In the genomic region with DNA sequence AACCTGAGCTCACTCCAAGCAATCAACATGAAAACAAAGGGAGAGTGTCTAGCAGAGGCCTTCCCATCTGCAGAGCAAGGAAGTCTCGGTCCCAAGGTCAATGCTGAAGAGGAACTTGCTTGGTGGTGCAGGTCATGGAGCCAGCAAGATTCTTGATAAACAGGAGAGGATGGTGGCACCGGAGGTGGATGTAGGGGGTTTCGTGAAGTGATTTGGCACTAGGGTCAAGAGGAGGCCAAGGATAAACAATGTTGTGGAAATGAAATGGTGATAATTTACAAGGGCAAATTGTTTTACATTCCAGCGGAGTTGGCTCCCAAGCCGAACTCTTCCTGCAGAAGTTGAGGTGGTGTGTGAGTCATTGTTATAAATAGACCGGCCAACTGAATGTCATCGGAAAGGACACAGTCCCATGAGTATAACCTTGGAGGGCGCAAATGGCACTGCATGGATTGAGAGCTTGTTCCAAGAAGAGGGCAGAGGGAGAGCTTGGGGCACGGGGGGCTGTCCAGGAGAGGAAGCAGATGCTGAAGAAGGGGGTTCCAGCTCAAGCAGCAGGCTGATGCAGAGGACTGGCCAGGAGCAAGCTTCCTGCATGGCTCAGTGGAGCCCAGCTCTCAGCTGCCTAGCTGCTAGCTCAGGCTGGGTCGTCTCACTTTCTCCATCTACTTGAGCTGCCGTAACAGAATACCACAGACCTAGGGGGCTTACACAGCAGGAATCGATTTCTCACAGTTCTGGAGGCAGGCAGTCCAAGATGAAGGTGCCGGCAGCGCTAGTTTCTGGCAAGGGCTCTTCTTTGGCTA, we compare ENCODE assay signal across 12 cellular contexts.
DNase-seq lines count a peak whose midpoint lies in the region; ATAC-seq and TF ChIP-seq lines count a peak whose summit lies in the region.
"Had no signal": no experiment of that assay in that cellular context is flagged by ENCODE, and none has a peak within 500 bp of the region (broad histone marks: within the 10 kb centered on the region; RNA-seq: fewer than 3 reads in every experiment).

No MANE protein-coding gene starts in this region.

- H4K20me1 ChIP-seq in HCT116 (ENCODE audit: insufficient read depth) (no peaks in the 10 kb centered on the region), smooth muscle cell (ENCODE audit: low read depth) (no peaks in the 10 kb centered on the region)

- no peak for TF ChIP-seq POLR2A in HCT116 (IDR thresholded peaks at IDR 0.05; ENCODE audit: borderline replicate concordance, extremely low read depth, insufficient read depth, insufficient read length)
- TF ChIP-seq POLR2A in adrenal gland (IDR thresholded peaks at IDR 0.05) = no peak
- TF ChIP-seq POLR2A in testis (IDR thresholded peaks at IDR 0.05) = no peak
- no peak for TF ChIP-seq POLR2A in ovary (IDR thresholded peaks at IDR 0.05)

- POLR2A ChIA-PET in HCT116 (lab: Charles Lee) = no interaction called here

- H3K9me3 ChIP-seq in HCT116 (ENCODE audit: control insufficient read depth in 1 of 2, insufficient read depth in 1 of 2, low read depth in 1 of 2, low read length in 2 of 2) = no peaks in the 10 kb centered on the region
- H3K9me3 ChIP-seq in adrenal gland (replicated peaks in 1 of 3) = no peaks in the 10 kb centered on the region
- H3K9me3 ChIP-seq in left ventricle myocardium inferior (replicated peaks) = no peaks in the 10 kb centered on the region
- H3K9me3 ChIP-seq in smooth muscle cell (replicated peaks; ENCODE audit: low read depth) = no peaks in the 10 kb centered on the region
- no peaks in the 10 kb centered on the region for H3K9me3 ChIP-seq in testis
- no peaks in the 10 kb centered on the region for H3K9me3 ChIP-seq in ovary

- intact Hi-C loops in HCT116 (cut with micrococcal nuclease) (no loop called here), adrenal gland (cut with DNase I) (no loop called here), left ventricle myocardium inferior (cut with micrococcal nuclease) (no loop called here), testis (cut with DNase I; ENCODE audit: low total_unique reads) (no loop called here), ovary (cut with DNase I) (no loop called here)

- H3K4me3 ChIP-seq in HCT116 (replicated peaks in 1 of 2; ENCODE audit: low read depth in 1 of 2, low read length in 2 of 2) = no peak overlapping the region
- no peak overlapping the region for H3K4me3 ChIP-seq in adrenal gland
- H3K4me3 ChIP-seq in left ventricle myocardium inferior = no peak overlapping the region
- H3K4me3 ChIP-seq in smooth muscle cell = no peak overlapping the region
- no peak overlapping the region for H3K4me3 ChIP-seq in testis
- no peak overlapping the region for H3K4me3 ChIP-seq in ovary
- H3K4me3 ChIP-seq: GM23338 had no signal

- no peaks in the 10 kb centered on the region for H3K79me2 ChIP-seq in HCT116 (ENCODE audit: insufficient read depth, low read length)
- no peaks in the 10 kb centered on the region for H3K79me2 ChIP-seq in smooth muscle cell (ENCODE audit: low read depth)

- H3K4me1 ChIP-seq in HCT116 (ENCODE audit: control insufficient read depth in 1 of 2, insufficient read depth in 2 of 2, low read length in 2 of 2) (peaks cover 3 to 22% of the 10 kb centered on the region in 2 experiments; a peak in 3 of 4 replicates), adrenal gland (replicated peaks in 1 of 2) (peaks cover 4 to 13% of the 10 kb centered on the region in 2 donors), left ventricle myocardium inferior (peaks cover 36% of the 10 kb centered on the region), smooth muscle cell (ENCODE audit: low read depth) (peaks cover 5% of the 10 kb centered on the region), testis (peaks cover 3% of the 10 kb centered on the region), ovary (ENCODE audit: insufficient read depth) (peaks cover 9% of the 10 kb centered on the region)

- H3K9ac ChIP-seq in HCT116 (ENCODE audit: low read length) = no peak overlapping the region
- no peak overlapping the region for H3K9ac ChIP-seq in smooth muscle cell (ENCODE audit: low read depth)

- 51 to 59% (median 56%) methylated on average over 12 to 14 of the region's 14 CpGs for WGBS in adrenal gland, 4 donors
- 57% methylated on average over 14 of the region's 14 CpGs for WGBS in smooth muscle cell (ENCODE audit: low lambda C conversion rate)
- WGBS in testis, 2 donors = 66 to 73% methylated on average over 14 of the region's 14 CpGs
- 36 to 49% (median 41%) methylated on average over 14 of the region's 14 CpGs for WGBS in ovary, 3 donors

- H3F3A ChIP-seq in smooth muscle cell (ENCODE audit: low read depth) = peaks cover 9% of the 10 kb centered on the region

- TF ChIP-seq CTCF in HCT116 (IDR thresholded peaks at IDR 0.05 in 2 of 3, conservative IDR thresholded peaks at IDR 0.05 in 1 of 3; ENCODE audit: borderline replicate concordance in 1 of 3, insufficient read depth in 1 of 3, low read depth in 2 of 3, low read length in 2 of 3) (no peak), adrenal gland (IDR thresholded peaks at IDR 0.05) (peak in 1 of 6 experiments; percentile 8), left ventricle myocardium inferior (IDR thresholded peaks at IDR 0.05; ENCODE audit: borderline replicate concordance) (no peak), smooth muscle cell (IDR thresholded peaks at IDR 0.05; ENCODE audit: borderline replicate concordance, insufficient read depth, poor library complexity, severe bottlenecking) (no peak), testis (IDR thresholded peaks at IDR 0.05) (no peak), ovary (IDR thresholded peaks at IDR 0.05) (no peak)

- DNase-seq in HCT116 (ENCODE audit: low read depth, low spot score) = no peak
- DNase-seq in adrenal gland = peak; percentile 24 to 66 (median 53)
- DNase-seq in left ventricle myocardium inferior = no peak
- no peak for DNase-seq in smooth muscle cell (lab: John Stamatoyannopoulos, UW; ENCODE audit: unreplicated experiment)
- no peak for DNase-seq in testis
- no peak for DNase-seq in ovary
- DNase-seq: mesendoderm, SHP77 treated with DMSO at 0.1 percent for 48 hours had no signal

- CTCF ChIA-PET in HCT116 (lab: Charles Lee) = no interaction called here

- BruUV-seq in HCT116 (replicated peaks; lab: Mats Ljungman, UMichigan) = no TSS peak

- no peaks in the 10 kb centered on the region for H3K36me3 ChIP-seq in HCT116 (ENCODE audit: control insufficient read depth in 1 of 2, insufficient read depth in 2 of 2, low read length in 2 of 2)
- no peaks in the 10 kb centered on the region for H3K36me3 ChIP-seq in adrenal gland (replicated peaks in 1 of 2)
- H3K36me3 ChIP-seq in left ventricle myocardium inferior = no peaks in the 10 kb centered on the region
- H3K36me3 ChIP-seq in smooth muscle cell (ENCODE audit: low read depth) = no peaks in the 10 kb centered on the region
- H3K36me3 ChIP-seq in testis (ENCODE audit: low read depth, missing control alignments) = no peaks in the 10 kb centered on the region
- H3K36me3 ChIP-seq in ovary = no peaks in the 10 kb centered on the region

- H3K27ac ChIP-seq in HCT116 (ENCODE audit: low read depth, low read length) (no peak overlapping the region), adrenal gland (peak overlapping the region in 1 of 5 donors; percentile 57), left ventricle myocardium inferior (replicated peaks) (peak overlapping the region; percentile 77), smooth muscle cell (ENCODE audit: low read depth) (no peak overlapping the region), testis (no peak overlapping the region), ovary (no peak overlapping the region)

- ATAC-seq in HCT116 = peak; percentile 44; the same call in 1 of the 2 replicates
- no peak for ATAC-seq in GM19324 (IDR thresholded peaks at IDR 0.05; ENCODE audit: low FRiP score, unreplicated experiment)
- no peak for ATAC-seq in HG02759 (IDR thresholded peaks at IDR 0.05; ENCODE audit: unreplicated experiment)
- ATAC-seq: activated CD4-positive, CD25-positive, alpha-beta regulatory T cell treated with anti-CD3 and anti-CD28 coated beads, Interleukin-2, amount 50 U/mL, for 24 hours; GM23338 had no signal

- TF ChIP-seq EP300 in ovary (IDR thresholded peaks at IDR 0.05) = no peak

- H3K27me3 ChIP-seq in HCT116 (ENCODE audit: insufficient read depth, low read length) (no peaks in the 10 kb centered on the region), adrenal gland (no peaks in the 10 kb centered on the region), left ventricle myocardium inferior (ENCODE audit: low read depth) (no peaks in the 10 kb centered on the region), smooth muscle cell (ENCODE audit: low read depth) (no peaks in the 10 kb centered on the region), testis (no peaks in the 10 kb centered on the region), ovary (no peaks in the 10 kb centered on the region)

- no peaks in the 10 kb centered on the region for H3K9me2 ChIP-seq in HCT116 (ENCODE audit: insufficient read depth)

- H3K4me2 ChIP-seq in HCT116 (ENCODE audit: low read length) (peak overlapping the region; percentile 31), smooth muscle cell (peak overlapping the region; percentile 41)
- H3K4me2 ChIP-seq: GM23338 had no signal

- TF ChIP-seq RAD21 in HCT116 (IDR thresholded peaks at IDR 0.05; ENCODE audit: low read depth) = no peak

- H2AFZ ChIP-seq in HCT116 (ENCODE audit: low read depth, low read length, poor library complexity, severe bottlenecking) (peak overlapping the region; percentile 37), smooth muscle cell (ENCODE audit: low read depth) (no peak overlapping the region)
- H2AFZ ChIP-seq: GM23338 had no signal

- RAD21 ChIA-PET in HCT116 (lab: Charles Lee; ENCODE audit: low non-redundant PET in 1 of 2, low total read pairs in 2 of 2, uncharacterized antibody in 2 of 2, unreplicated experiment in 2 of 2) = no interaction called here

TF ChIP-seq in HCT116, 20 proteins besides CTCF, POLR2A, EP300 and RAD21 (continues in another document):
- TF ChIP-seq, protein P1, sequence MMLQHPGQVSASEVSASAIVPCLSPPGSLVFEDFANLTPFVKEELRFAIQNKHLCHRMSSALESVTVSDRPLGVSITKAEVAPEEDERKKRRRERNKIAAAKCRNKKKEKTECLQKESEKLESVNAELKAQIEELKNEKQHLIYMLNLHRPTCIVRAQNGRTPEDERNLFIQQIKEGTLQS (IDR thresholded peaks at IDR 0.05) = no peak
- no peak for TF ChIP-seq EZH2phosphoT487 (IDR thresholded peaks at IDR 0.05; ENCODE audit: borderline replicate concordance)

Comparison
In these comparisons a context has a peak if more than half of its experiments do, and no peak if none do; other contexts are left out.
1. DNase-seq: peak in adrenal gland (7 of 7); none in HCT116 (single experiment), left ventricle myocardium inferior (single experiment), smooth muscle cell (single experiment), testis (single experiment) and ovary (0 of 5).